19 cellular contexts compared by ENCODE assay signal in genomic region chr5:84825616-84826015, GRCh38.
"Had no signal": no experiment of that assay in that cellular context is flagged by ENCODE, and none has a peak within 500 bp of the region (broad histone marks: within the 10 kb centered on the region; RNA-seq: fewer than 3 reads in every experiment).

No MANE protein-coding gene starts in this region.

- H3K4me3 Mint-ChIP-seq: brain; naive thymus-derived CD4-positive, alpha-beta T cell; T-cell had no signal

- H3K27ac ChIP-seq: hepatocyte, left lung, neutrophil, tibial nerve, uterus had no signal

- H3K27me3 ChIP-seq: hepatocyte, left lung, neutrophil, tibial nerve, uterus had no signal

- H3K9me3 ChIP-seq: neutrophil, uterus had no signal

- H3K36me3 Mint-ChIP-seq: brain; naive thymus-derived CD4-positive, alpha-beta T cell; T-cell had no signal

- H3K36me3 ChIP-seq: left lung, neutrophil, tibial nerve, uterus had no signal

- H2AFZ ChIP-seq: hepatocyte had no signal

- H3K4me3 ChIP-seq: hepatocyte, left lung, tibial nerve, uterus had no signal

- H3K27me3 Mint-ChIP-seq: brain; naive thymus-derived CD4-positive, alpha-beta T cell; T-cell had no signal

- H3K27ac Mint-ChIP-seq: brain; naive thymus-derived CD4-positive, alpha-beta T cell; T-cell had no signal

- DNase-seq: activated CD4-positive, CD25-positive, alpha-beta regulatory T cell treated with anti-CD3 and anti-CD28 coated beads, Interleukin-2, amount 50 U/mL, for 72 hours; activated naive CD4-positive, alpha-beta T cell treated with Interleukin-2 at 50 U/mL for 16 hours; activated T-cell treated with anti-CD3 and anti-CD28 coated beads for 4 hours; kidney; left lung; mammary epithelial cell; naive thymus-derived CD4-positive, alpha-beta T cell; stimulated activated CD4-positive, alpha-beta T cell treated with anti-CD3 and anti-CD28 coated beads, Interleukin-15, amount 100 ng/mL, for 24 hours; stimulated activated CD4-positive, alpha-beta T cell treated with anti-CD3 and anti-CD28 coated beads, Interleukin-4, amount 100 ng/mL, for 4 hours; stimulated activated CD8-positive, alpha-beta memory T cell treated with anti-CD3 and anti-CD28 coated beads, Interleukin-4, amount 100 ng/mL, for 48 hours; stimulated activated naive CD4-positive, alpha-beta T cell treated with Interleukin-2 at 50 U/mL for 16 hours; substantia nigra; T-cell; T-helper 9 cell; uterus had no signal

- FAIRE-seq: kidney had no signal

- H3K4me2 ChIP-seq: hepatocyte had no signal

- H3K79me2 ChIP-seq: hepatocyte had no signal

- H3K4me1 ChIP-seq: left lung, tibial nerve, uterus had no signal

- H3K4me1 Mint-ChIP-seq: brain, T-cell had no signal

- ATAC-seq: left lung; naive thymus-derived CD4-positive, alpha-beta T cell; T-cell had no signal
